ENCODE assay signal across 8 cellular contexts in the genomic region with DNA sequence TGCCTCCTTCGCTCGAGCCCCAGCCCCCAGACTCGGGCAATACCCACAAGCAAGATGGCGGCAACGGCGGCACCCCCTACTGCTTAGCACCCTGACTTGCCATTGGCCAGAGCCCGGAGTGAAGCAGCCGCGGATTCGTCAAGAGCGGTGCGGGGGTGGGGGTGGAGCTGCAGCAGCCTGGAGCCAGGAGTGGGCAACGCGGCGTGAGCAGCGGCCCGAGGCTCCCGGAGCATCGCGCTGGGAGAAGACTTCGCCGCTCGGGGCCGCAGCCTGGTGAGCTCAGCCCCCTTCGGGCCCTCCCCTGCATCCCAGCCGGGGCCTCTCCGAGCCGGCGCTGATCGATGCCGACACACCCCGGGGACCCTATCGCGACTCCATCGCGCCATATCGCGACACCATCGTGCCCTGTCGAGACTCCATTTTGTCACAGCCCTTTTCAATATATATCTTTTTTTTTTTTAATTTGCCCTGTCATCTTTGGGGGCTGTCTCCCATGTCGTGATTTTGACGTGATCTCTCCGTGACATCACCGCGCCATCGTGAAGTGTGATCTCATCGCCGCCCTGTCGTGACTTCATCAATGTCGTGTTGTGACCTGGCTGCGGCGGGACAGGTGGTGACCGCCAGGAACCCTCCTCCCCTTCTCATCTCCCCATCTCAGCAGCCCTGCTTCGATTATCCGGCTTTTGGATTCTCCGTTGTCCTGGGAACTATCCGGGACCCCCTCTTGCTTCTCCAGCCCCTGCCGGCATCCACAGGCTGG. TPM values are rescaled to one million over a fixed set of nuclear protein-coding genes. Genes with fewer than 3 reads are reported as not detected.
DNase-seq lines count a peak whose midpoint lies in the region; ATAC-seq and TF ChIP-seq lines count a peak whose summit lies in the region.

A gene with protein sequence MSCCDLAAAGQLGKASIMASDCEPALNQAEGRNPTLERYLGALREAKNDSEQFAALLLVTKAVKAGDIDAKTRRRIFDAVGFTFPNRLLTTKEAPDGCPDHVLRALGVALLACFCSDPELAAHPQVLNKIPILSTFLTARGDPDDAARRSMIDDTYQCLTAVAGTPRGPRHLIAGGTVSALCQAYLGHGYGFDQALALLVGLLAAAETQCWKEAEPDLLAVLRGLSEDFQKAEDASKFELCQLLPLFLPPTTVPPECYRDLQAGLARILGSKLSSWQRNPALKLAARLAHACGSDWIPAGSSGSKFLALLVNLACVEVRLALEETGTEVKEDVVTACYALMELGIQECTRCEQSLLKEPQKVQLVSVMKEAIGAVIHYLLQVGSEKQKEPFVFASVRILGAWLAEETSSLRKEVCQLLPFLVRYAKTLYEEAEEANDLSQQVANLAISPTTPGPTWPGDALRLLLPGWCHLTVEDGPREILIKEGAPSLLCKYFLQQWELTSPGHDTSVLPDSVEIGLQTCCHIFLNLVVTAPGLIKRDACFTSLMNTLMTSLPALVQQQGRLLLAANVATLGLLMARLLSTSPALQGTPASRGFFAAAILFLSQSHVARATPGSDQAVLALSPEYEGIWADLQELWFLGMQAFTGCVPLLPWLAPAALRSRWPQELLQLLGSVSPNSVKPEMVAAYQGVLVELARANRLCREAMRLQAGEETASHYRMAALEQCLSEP (plus strand): TSS at position 189 of the 763 bp plus-strand sequence. CDS start 392 bp downstream, at position 581.

- peaks cover 20 to 93% (median 57%) of the 10 kb centered on the region in 6 donors for H3K4me1 ChIP-seq in spleen

- POLR2A ChIA-PET in AG04450 (lab: Yijun Ruan, JAX) (interaction anchor here (0.5 to 2.1 kb wide), 9 partner anchors 15 to 1614 kb away, joined by 3 to 16 read pairs (median 5); partner anchors contain the start of genes CLSPN and TFAP2E), activated B cell treated with CpG ODN at 0.5 μM for 24 hours (lab: Charles Lee) (interaction anchor here (0.5 to 2.0 kb wide), 11 partner anchors 15 to 685 kb away, joined by 3 to 11 read pairs (median 4); partner anchors contain the start of genes AGO3 and CLSPN)

- no peaks in the 10 kb centered on the region for H3K9me3 Mint-ChIP-seq in activated B cell treated with CpG ODN at 0.5 μM for 24 hours
- no peaks in the 10 kb centered on the region for H3K9me3 Mint-ChIP-seq in immature natural killer cell

- H3K4me1 Mint-ChIP-seq in activated B cell treated with CpG ODN at 0.5 μM for 24 hours (peaks cover 32% of the 10 kb centered on the region), immature natural killer cell (peaks cover 38 to 55% of the 10 kb centered on the region in 2 donors)

- H3K27me3 Mint-ChIP-seq in activated B cell treated with CpG ODN at 0.5 μM for 24 hours (no peaks in the 10 kb centered on the region), immature natural killer cell (ENCODE audit: low read depth in 3 of 3) (peaks cover 3 to 8% (median 5%) of the 10 kb centered on the region in 3 donors)

- H3K36me3 ChIP-seq in spleen, result peaks cover 0 to 42% (median 8%) of the 10 kb centered on the region in 6 donors

- no peaks in the 10 kb centered on the region for H3K27me3 ChIP-seq in AG04450 (ENCODE audit: control insufficient read depth, insufficient read depth, low read length)
- H3K27me3 ChIP-seq in spleen (replicated peaks in 1 of 7), result no peaks in the 10 kb centered on the region

- H3K27ac Mint-ChIP-seq in activated B cell treated with CpG ODN at 0.5 μM for 24 hours, result peak within 1 kb of the TSS; percentile 96
- peak within 1 kb of the TSS; percentile 87 to 95 (median 90) for H3K27ac Mint-ChIP-seq in immature natural killer cell

- DNase-seq in AG04450 (ENCODE audit: low read depth, low spot score) (peak; percentile 95), NCI-H345 (lab: John Stamatoyannopoulos, UW) (peak; percentile 98), activated B cell treated with CpG ODN at 0.5 μM for 24 hours (peak; percentile 87), caudate nucleus (lab: John Stamatoyannopoulos, UW) (peak; percentile 86 to 99 (median 96)), immature natural killer cell (peak; percentile 93 to 94 (median 94)), spleen (peak; percentile 98)

- no peak for TF ChIP-seq CTCF in AG04450 (IDR thresholded peaks at IDR 0.05; ENCODE audit: low read depth, low read length)
- no peak for TF ChIP-seq CTCF in activated B cell treated with CpG ODN at 0.5 μM for 24 hours (IDR thresholded peaks at IDR 0.05)
- no peak for TF ChIP-seq CTCF in spleen (IDR thresholded peaks at IDR 0.05 in 8 of 11, conservative IDR thresholded peaks at IDR 0.05 in 3 of 11)

- H3K9me3 ChIP-seq in AG04450 (ENCODE audit: control insufficient read depth, insufficient read depth, low read length) (peaks cover 4% of the 10 kb centered on the region; the same call in 1 of the 2 replicates), spleen (no peaks in the 10 kb centered on the region)

- H3K36me3 Mint-ChIP-seq in activated B cell treated with CpG ODN at 0.5 μM for 24 hours (ENCODE audit: low read depth) (peaks cover 17% of the 10 kb centered on the region), immature natural killer cell (peaks cover 0 to 4% (median 0%) of the 10 kb centered on the region in 3 donors)

- peak within 1 kb of the TSS; percentile 95 for H3K27ac ChIP-seq in AG04450 (ENCODE audit: low read depth, low read length)
- peak within 1 kb of the TSS; percentile 97 for H3K27ac ChIP-seq in caudate nucleus (ENCODE audit: low read depth, low read length)
- H3K27ac ChIP-seq in spleen, result peak within 1 kb of the TSS; percentile 90 to 99 (median 98)

- intact Hi-C loops in activated B cell treated with CpG ODN at 0.5 μM for 24 hours (cut with micrococcal nuclease) (loop anchor here (1.0 to 5.0 kb wide), 7 partner anchors 16 to 665 kb away; partner anchors contain the start of genes PSMB2, SFPQ, TFAP2E and THRAP3), spleen (cut with DNase I; ENCODE audit: low total_unique reads) (no loop called here)

- H3K4me3 Mint-ChIP-seq in activated B cell treated with CpG ODN at 0.5 μM for 24 hours, result peak within 1 kb of the TSS; percentile 96
- peak within 1 kb of the TSS; percentile 93 to 96 (median 95) for H3K4me3 Mint-ChIP-seq in immature natural killer cell

- peak; percentile 86 for ATAC-seq in GM18909 (IDR thresholded peaks at IDR 0.05; ENCODE audit: poor library complexity, unreplicated experiment)
- peak; percentile 85 for ATAC-seq in HG03175 (IDR thresholded peaks at IDR 0.05; ENCODE audit: unreplicated experiment)
- ATAC-seq in activated B cell treated with CpG ODN at 0.5 μM for 24 hours (ENCODE audit: low read depth), result peak; percentile 94

- 0 to 1% (median 0%) methylated on average over 46 to 58 of the region's 58 CpGs for WGBS in spleen, 5 donors

- no peak for TF ChIP-seq POLR2A in spleen (IDR thresholded peaks at IDR 0.05)

- H3K4me3 ChIP-seq in AG04450 (ENCODE audit: low read depth, low read length), result peak within 1 kb of the TSS; percentile 96
- peak within 1 kb of the TSS; percentile 76 to 99 (median 90) for H3K4me3 ChIP-seq in spleen

- CTCF ChIA-PET in AG04450 (lab: Charles Lee), result interaction anchor here (1.3 to 5.3 kb wide), 5 partner anchors 11 to 169 kb away, joined by 3 to 57 read pairs (median 16); no protein-coding TSS in a partner anchor
- CTCF ChIA-PET in activated B cell treated with CpG ODN at 0.5 μM for 24 hours (lab: Charles Lee), result interaction anchor here (1.5 kb wide), 1 partner anchor 107 kb away, joined by 7 read pairs; no protein-coding TSS in a partner anchor

RNA-seq across cellular contexts. Expression of the gene that starts here (rescaled TPM):
- polyA plus RNA-seq in AG04450 (2011; rRNA removed), result 16.7 and 22.6 TPM in 2 replicates
- polyA minus RNA-seq in AG04450 (2011; rRNA and poly(A)+ RNA removed), result 18.3 and 26.8 TPM in 2 replicates
- total RNA-seq in activated B cell treated with CpG ODN at 0.5 μM for 24 hours, result 15.2 and 18.4 TPM in 2 replicates
- polyA plus RNA-seq in immature natural killer cell, result 1 to 10 TPM; 4.1 to 8.9 (median 4.9) TPM
- 10 to 100 TPM; 13.5 to 19.1 (median 17.4) TPM for total RNA-seq in spleen
- polyA plus RNA-seq in spleen, result 1 to 10 TPM; 4.2 to 9.3 (median 5.0) TPM

Comparison
In these comparisons a context has a peak if more than half of its experiments do, and no peak if none do; other contexts are left out.
1. Peak in every context shown above with its lines: DNase-seq, ATAC-seq, H3K4me3 ChIP-seq and H3K27ac ChIP-seq.